In genomic region chr7:97021443-97022261, GRCh38 we compare ENCODE assay signal across 12 cellular contexts. TPM values are rescaled to one million over a fixed set of nuclear protein-coding genes. Genes with fewer than 3 reads are reported as not detected.
DNase-seq lines count a peak whose midpoint lies in the region; ATAC-seq and TF ChIP-seq lines count a peak whose summit lies in the region.
"Had no signal": no experiment of that assay in that cellular context is flagged by ENCODE, and none has a peak within 500 bp of the region (broad histone marks: within the 10 kb centered on the region; RNA-seq: fewer than 3 reads in every experiment).

No MANE protein-coding gene starts in this region.

- H2AFZ ChIP-seq in neural cell (ENCODE audit: low read depth, low read length): no peak overlapping the region

- H3K9me3 ChIP-seq in neural cell (ENCODE audit: low read length): no peaks in the 10 kb centered on the region
- H3K9me3 ChIP-seq: MG63 had no signal

- H3K27ac ChIP-seq in dorsolateral prefrontal cortex (peak overlapping the region in 24 of 59 donors; percentile 6 to 63 (median 37)), neural cell (ENCODE audit: low read length) (peak overlapping the region; percentile 100)

- no peak for TF ChIP-seq RAD21 in neural cell (conservative IDR thresholded peaks at IDR 0.05)

- H3K36me3 ChIP-seq in H7 (replicated peaks; ENCODE audit: control insufficient read depth, insufficient read depth, low read length) (no peaks in the 10 kb centered on the region), neural cell (ENCODE audit: insufficient read depth, low read length) (peaks cover 18% of the 10 kb centered on the region)
- H3K36me3 ChIP-seq: MG63 had no signal

- no peak for TF ChIP-seq EP300 in neural cell (conservative IDR thresholded peaks at IDR 0.05; ENCODE audit: poor library complexity, severe bottlenecking)

- peaks cover 100% of the 10 kb centered on the region for H3K27me3 ChIP-seq in H7 (ENCODE audit: control insufficient read depth, insufficient read depth, low read length)
- peaks cover 28 to 100% (median 97%) of the 10 kb centered on the region in 45 donors for H3K27me3 ChIP-seq in dorsolateral prefrontal cortex
- peaks cover 23% of the 10 kb centered on the region for H3K27me3 ChIP-seq in neural cell (ENCODE audit: insufficient read depth, low read depth, low read length)

- DNase-seq in DMS53 (lab: John Stamatoyannopoulos, UW): peak; percentile 89
- peak; percentile 82 for DNase-seq in H7
- DNase-seq in dorsolateral prefrontal cortex: no peak
- no peak for DNase-seq in Kasumi-1 (lab: John Stamatoyannopoulos, UW)
- DNase-seq in mesenteric fat pad (ENCODE audit: low spot score): no peak
- DNase-seq: activated CD8-positive, alpha-beta memory T cell treated with anti-CD3 and anti-CD28 coated beads, Interleukin-2, amount 50 U/mL, for 4 hours; CD8-positive, alpha-beta memory T cell; MG63; NCI-H345 had no signal

- peak overlapping the region; percentile 81 for H3K4me2 ChIP-seq in neural cell (ENCODE audit: low read length)

- ATAC-seq in GM19395 (IDR thresholded peaks at IDR 0.05; ENCODE audit: unreplicated experiment): no peak

- peak overlapping the region; percentile 16; the same call in 1 of the 2 replicates for H3K4me3 ChIP-seq in H7 (ENCODE audit: insufficient read depth, low read depth, low read length)
- peak overlapping the region in 49 of 59 donors; percentile 1 to 65 (median 36) for H3K4me3 ChIP-seq in dorsolateral prefrontal cortex
- H3K4me3 ChIP-seq in neural cell (ENCODE audit: low read length): peak overlapping the region; percentile 87
- H3K4me3 ChIP-seq: lung, MG63 had no signal

- intact Hi-C loops in dorsolateral prefrontal cortex (cut with DNase I): loop anchor here in 1 of 2 donors (10.0 kb wide), 3 partner anchors 607 to 1297 kb away; partner anchors contain the start of gene SLC25A13

- H4K20me1 ChIP-seq in neural cell (ENCODE audit: insufficient read depth): no peaks in the 10 kb centered on the region

- peaks cover 98% of the 10 kb centered on the region for H3K79me2 ChIP-seq in neural cell (replicated peaks; ENCODE audit: insufficient read depth, low read length)

- peak overlapping the region; percentile 99 for H3K9ac ChIP-seq in neural cell (ENCODE audit: low read length)

- no peaks in the 10 kb centered on the region for H3K9me2 ChIP-seq in neural cell (ENCODE audit: insufficient read depth, low read length)

- TF ChIP-seq CTCF in dorsolateral prefrontal cortex (IDR thresholded peaks at IDR 0.05 in 54 of 56, conservative IDR thresholded peaks at IDR 0.05 in 2 of 56; ENCODE audit: low read depth in 1 of 56, partially characterized antibody in 56 of 56): no peak
- TF ChIP-seq CTCF in neural cell (IDR thresholded peaks at IDR 0.05; ENCODE audit: poor library complexity, severe bottlenecking): no peak

- H3F3A ChIP-seq in neural cell (ENCODE audit: insufficient read depth, low read length, poor library complexity, severe bottlenecking): peaks cover 4% of the 10 kb centered on the region

TF ChIP-seq in neural cell, 6 proteins besides CTCF, POLR2A, EP300 and RAD21:
- peak; percentile 68 for TF ChIP-seq REST (IDR thresholded peaks at IDR 0.05; ENCODE audit: borderline replicate concordance)
- TF ChIP-seq EZH2 (IDR thresholded peaks at IDR 0.05; ENCODE audit: borderline replicate concordance, insufficient read depth, low read length, poor library complexity, severe bottlenecking): no peak
- peak; percentile 50 for TF ChIP-seq POLR2AphosphoS5 (IDR thresholded peaks at IDR 0.05)
- no peak for TF ChIP-seq MXI1 (conservative IDR thresholded peaks at IDR 0.05; ENCODE audit: poor library complexity, severe bottlenecking)
- peak; percentile 59 for TF ChIP-seq TAF1 (IDR thresholded peaks at IDR 0.05; ENCODE audit: low read depth)
- TF ChIP-seq SMC3 (conservative IDR thresholded peaks at IDR 0.05; ENCODE audit: poor library complexity): no peak

RNA-seq across cellular contexts. Expression of gene DLX5, which starts 3.0 kb away (rescaled TPM):
- total RNA-seq in H7 (2014; rRNA removed; shearing (Covaris generic)): not detected in 2 replicates
- total RNA-seq in dorsolateral prefrontal cortex (1 to 10 TPM in 116 of 120 experiments, under 1 TPM in 4; 0.39 to 7.1 (median 2.6) TPM), mesenteric fat pad (0.22 TPM)
- polyA plus RNA-seq in neural cell: 40.5 and 44.6 TPM in 2 replicates
- polyA minus RNA-seq in neural cell: 61.4 and 76.9 TPM in 2 replicates
- total RNA-seq: CD8-positive, alpha-beta memory T cell had no signal
- polyA plus RNA-seq: CD8-positive, alpha-beta memory T cell had no signal

RNA-seq across cellular contexts. Expression of gene DLX6, which starts 16.3 kb away (rescaled TPM):
- not detected in 2 replicates for total RNA-seq in H7 (2014; rRNA removed; shearing (Covaris generic))
- total RNA-seq in dorsolateral prefrontal cortex (1 to 10 TPM in 112 of 120 experiments, under 1 TPM in 8; 0.46 to 6.1 (median 2.2) TPM), mesenteric fat pad (not detected)
- 53.6 and 58.8 TPM in 2 replicates for polyA plus RNA-seq in neural cell
- 94.0 and 104 TPM in 2 replicates for polyA minus RNA-seq in neural cell
- total RNA-seq: CD8-positive, alpha-beta memory T cell; lung had no signal
- polyA plus RNA-seq: CD8-positive, alpha-beta memory T cell; lung had no signal

Comparison
In these comparisons a context has a peak if more than half of its experiments do, and no peak if none do; other contexts are left out.
1. DNase-seq: peak in DMS53 (single experiment) and H7 (single experiment); none in dorsolateral prefrontal cortex (0 of 10), Kasumi-1 (0 of 2) and mesenteric fat pad (single experiment).
2. H3K4me3 ChIP-seq: peak in every context shown above with its lines; median percentile 87 in neural cell; 36 in dorsolateral prefrontal cortex; 16 in H7.